8 cellular contexts compared by ENCODE assay signal in genomic region chr9:107137495-107138202, GRCh38.
A peak's percentile ranks its signal among the peaks of the same experiment; 100 is the strongest.
DNase-seq lines count a peak whose midpoint lies in the region; ATAC-seq and TF ChIP-seq lines count a peak whose summit lies in the region.

No MANE protein-coding gene starts in this region.

- intact Hi-C loops in activated CD4-positive, alpha-beta T cell treated with anti-CD3 and anti-CD28 coated beads for 36 hours (cut with DNase I, micrococcal nuclease): loop anchor here in 1 of 2 experiments (1.0 to 5.0 kb wide), 4 partner anchors 35 to 1625 kb away; no protein-coding TSS in a partner anchor

- ATAC-seq in activated CD4-positive, alpha-beta T cell treated with anti-CD3 and anti-CD28 coated beads for 36 hours: no peak
- ATAC-seq in HG02852 (IDR thresholded peaks at IDR 0.05; ENCODE audit: unreplicated experiment) (peak; percentile 55), GM21825 (IDR thresholded peaks at IDR 0.05; ENCODE audit: unreplicated experiment) (no peak)

- no peaks in the 10 kb centered on the region for H3K4me1 Mint-ChIP-seq in activated CD4-positive, alpha-beta T cell treated with anti-CD3 and anti-CD28 coated beads for 36 hours
- no peaks in the 10 kb centered on the region for H3K4me1 Mint-ChIP-seq in immature natural killer cell

- peak; percentile 61 for TF ChIP-seq CTCF in WI38 (IDR thresholded peaks at IDR 0.05; ENCODE audit: low read depth, low read length)

- H3K4me3 ChIP-seq in WI38 (ENCODE audit: low read depth, low read length): no peak overlapping the region

- peak; percentile 11 for DNase-seq in activated CD4-positive, alpha-beta T cell treated with anti-CD3 and anti-CD28 coated beads for 36 hours
- no peak for DNase-seq in activated CD4-positive, alpha-beta T cell treated with anti-CD3 and anti-CD28 coated beads for 1 hour
- DNase-seq in immature natural killer cell (peak in 2 of 3 donors; percentile 31 to 33), NOMO-1 treated with dmso at 0.1 percent for 144 hours (lab: John Stamatoyannopoulos, UW; ENCODE audit: unreplicated experiment) (no peak), T-helper 9 cell (no peak)

- peaks cover 12% of the 10 kb centered on the region for H3K27me3 Mint-ChIP-seq in activated CD4-positive, alpha-beta T cell treated with anti-CD3 and anti-CD28 coated beads for 36 hours
- peaks cover 2 to 11% (median 6%) of the 10 kb centered on the region in 3 donors for H3K27me3 Mint-ChIP-seq in immature natural killer cell (ENCODE audit: low read depth in 3 of 3)

- H3K36me3 Mint-ChIP-seq in activated CD4-positive, alpha-beta T cell treated with anti-CD3 and anti-CD28 coated beads for 36 hours (ENCODE audit: low read depth): no peaks in the 10 kb centered on the region
- no peaks in the 10 kb centered on the region for H3K36me3 Mint-ChIP-seq in immature natural killer cell

- no peak overlapping the region for H3K27ac Mint-ChIP-seq in activated CD4-positive, alpha-beta T cell treated with anti-CD3 and anti-CD28 coated beads for 36 hours
- no peak overlapping the region for H3K27ac Mint-ChIP-seq in immature natural killer cell

- H3K4me3 Mint-ChIP-seq in activated CD4-positive, alpha-beta T cell treated with anti-CD3 and anti-CD28 coated beads for 36 hours: no peak overlapping the region
- no peak overlapping the region for H3K4me3 Mint-ChIP-seq in immature natural killer cell

- no peaks in the 10 kb centered on the region for H3K9me3 Mint-ChIP-seq in activated CD4-positive, alpha-beta T cell treated with anti-CD3 and anti-CD28 coated beads for 36 hours (ENCODE audit: low read depth)
- H3K9me3 Mint-ChIP-seq in immature natural killer cell: peaks cover 0 to 3% (median 0%) of the 10 kb centered on the region in 6 donors

- CTCF ChIA-PET in activated CD4-positive, alpha-beta T cell treated with anti-CD3 and anti-CD28 coated beads for 36 hours (lab: Charles Lee): interaction anchor here (0.7 to 2.5 kb wide), 11 partner anchors 12 to 428 kb away, joined by 3 to 7 read pairs (median 4); no protein-coding TSS in a partner anchor

- POLR2A ChIA-PET in activated CD4-positive, alpha-beta T cell treated with anti-CD3 and anti-CD28 coated beads for 36 hours (lab: Charles Lee): no interaction called here

Comparison
In these comparisons a context has a peak if more than half of its experiments do, and no peak if none do; other contexts are left out.
1. DNase-seq: peak in activated CD4-positive, alpha-beta T cell treated with anti-CD3 and anti-CD28 coated beads for 36 hours (single experiment) and immature natural killer cell (2 of 3); none in activated CD4-positive, alpha-beta T cell treated with anti-CD3 and anti-CD28 coated beads for 1 hour (single experiment), NOMO-1 treated with dmso at 0.1 percent for 144 hours (single experiment) and T-helper 9 cell (single experiment).